Comparison of ENCODE assay signal across 8 cellular contexts in genomic region chr11:57779275-57779674, GRCh38. TPM values are rescaled to one million over a fixed set of nuclear protein-coding genes. Genes with fewer than 3 reads are reported as not detected.
DNase-seq lines count a peak whose midpoint lies in the region; ATAC-seq and TF ChIP-seq lines count a peak whose summit lies in the region.

No MANE protein-coding gene starts in this region.

- H3K4me3 Mint-ChIP-seq in neural crest cell, result peak overlapping the region; percentile 78

- no peaks in the 10 kb centered on the region for H3K27me3 ChIP-seq in foreskin keratinocyte

- H3K9me3 Mint-ChIP-seq in neural crest cell, result no peaks in the 10 kb centered on the region

- H3K36me3 Mint-ChIP-seq in neural crest cell (ENCODE audit: low read depth), result peaks cover 2% of the 10 kb centered on the region

- peaks cover 66% of the 10 kb centered on the region for H3K4me1 ChIP-seq in foreskin keratinocyte

- H3K9me3 ChIP-seq in SK-N-MC (ENCODE audit: low read depth, low read length), result no peaks in the 10 kb centered on the region

- ATAC-seq in foreskin keratinocyte (peak; percentile 48), GM21576 (IDR thresholded peaks at IDR 0.05; ENCODE audit: unreplicated experiment) (no peak)
- ATAC-seq in activated CD4-positive, CD25-positive, alpha-beta regulatory T cell treated with anti-CD3 and anti-CD28 coated beads, Interleukin-2, amount 50 U/mL, for 24 hours, result no peak

- H3K27me3 Mint-ChIP-seq in neural crest cell (ENCODE audit: low read depth), result no peaks in the 10 kb centered on the region

- 0 out of 2 replicates have a peak, but pooled peaks cover 12% of the 10 kb centered on the region for H3K36me3 ChIP-seq in SK-N-MC (ENCODE audit: insufficient read depth, low read length)

- peaks cover 65% of the 10 kb centered on the region for H3K4me1 Mint-ChIP-seq in neural crest cell

- TF ChIP-seq CTCF in foreskin keratinocyte (conservative IDR thresholded peaks at IDR 0.05), result no peak
- TF ChIP-seq CTCF in neural crest cell (conservative IDR thresholded peaks at IDR 0.05), result peak; percentile 12

- peak; percentile 37 for DNase-seq in AG08396 (ENCODE audit: low spot score)
- DNase-seq in SK-N-MC (ENCODE audit: low read depth, low spot score), result no peak
- peak in 1 of 2 donors; percentile 68 for DNase-seq in foreskin keratinocyte
- no peak for DNase-seq in neural crest cell (ENCODE audit: low read depth, low spot score)
- DNase-seq in NCI-H2196 (lab: John Stamatoyannopoulos, UW; ENCODE audit: unreplicated experiment), result no peak
- no peak for DNase-seq in NCI-H187 treated with DMSO at 0.1 percent for 48 hours (lab: John Stamatoyannopoulos, UW)

- peak overlapping the region; percentile 97 for H3K27ac ChIP-seq in SK-N-MC
- peak overlapping the region; percentile 66 for H3K27ac ChIP-seq in foreskin keratinocyte

- peak overlapping the region; percentile 58 for H3K9ac ChIP-seq in SK-N-MC (ENCODE audit: insufficient read length)

- H3K27ac Mint-ChIP-seq in neural crest cell (ENCODE audit: unreplicated experiment), result peak overlapping the region; percentile 96

- peak overlapping the region; percentile 74 for H3K4me3 ChIP-seq in SK-N-MC

RNA-seq across cellular contexts. Expression of gene CTNND1, which starts 17.7 kb away (rescaled TPM):
- total RNA-seq in foreskin keratinocyte (111 and 115 TPM in 2 replicates), neural crest cell (144 TPM in 2 replicates)
- 40.3 and 43.9 TPM in 2 replicates for polyA plus RNA-seq in foreskin keratinocyte

RNA-seq across cellular contexts. Expression of gene BTBD18, which starts 27.7 kb away (rescaled TPM):
- total RNA-seq in foreskin keratinocyte (not detected in 2 replicates), neural crest cell (not detected in 2 replicates)
- not detected in 2 replicates for polyA plus RNA-seq in foreskin keratinocyte

RNA-seq across cellular contexts. Expression of gene SELENOH, which starts 38.0 kb away (rescaled TPM):
- total RNA-seq in foreskin keratinocyte (127 and 132 TPM in 2 replicates), neural crest cell (208 and 212 TPM in 2 replicates)
- polyA plus RNA-seq in foreskin keratinocyte, result 193 and 196 TPM in 2 replicates
